ENCODE assay signal across 8 cellular contexts in genomic region chr17:41678907-41679739, GRCh38. TPM values are rescaled to one million over a fixed set of nuclear protein-coding genes. Genes with fewer than 3 reads are reported as not detected.
DNase-seq lines count a peak whose midpoint lies in the region; ATAC-seq and TF ChIP-seq lines count a peak whose summit lies in the region.

No MANE protein-coding gene starts in this region.

- peak overlapping the region; percentile 88 for H3K4me3 Mint-ChIP-seq in activated CD8-positive, alpha-beta memory T cell treated with anti-CD3 and anti-CD28 coated beads, Interleukin-2, amount 10 ng/mL, durations not matched to agents 7 days and 5 days

- CTCF ChIA-PET in activated CD8-positive, alpha-beta memory T cell treated with anti-CD3 and anti-CD28 coated beads, Interleukin-2, amount 10 ng/mL, durations not matched to agents 7 days and 5 days (lab: Charles Lee), result interaction anchor here (0.5 to 9.4 kb wide), 8 partner anchors 10 to 130 kb away, joined by 3 to 239 read pairs (median 12); partner anchors contain the start of gene EIF1

- ATAC-seq in GM21423 (IDR thresholded peaks at IDR 0.05; ENCODE audit: unreplicated experiment), result peak; percentile 61
- peak; percentile 89 for ATAC-seq in activated CD8-positive, alpha-beta memory T cell treated with anti-CD3 and anti-CD28 coated beads, Interleukin-2, amount 10 ng/mL, durations not matched to agents 7 days and 5 days
- no peak for ATAC-seq in HG03469 (IDR thresholded peaks at IDR 0.05; ENCODE audit: unreplicated experiment)
- ATAC-seq in GM18873 (IDR thresholded peaks at IDR 0.05; ENCODE audit: low FRiP score, unreplicated experiment), result no peak

- H3K9me3 Mint-ChIP-seq in activated CD8-positive, alpha-beta memory T cell treated with anti-CD3 and anti-CD28 coated beads, Interleukin-2, amount 10 ng/mL, durations not matched to agents 7 days and 5 days (ENCODE audit: low read depth), result peaks cover 2% of the 10 kb centered on the region

- no peaks in the 10 kb centered on the region for H3K27me3 Mint-ChIP-seq in activated CD8-positive, alpha-beta memory T cell treated with anti-CD3 and anti-CD28 coated beads, Interleukin-2, amount 10 ng/mL, durations not matched to agents 7 days and 5 days

- peaks cover 65% of the 10 kb centered on the region for H3K4me1 Mint-ChIP-seq in activated CD8-positive, alpha-beta memory T cell treated with anti-CD3 and anti-CD28 coated beads, Interleukin-2, amount 10 ng/mL, durations not matched to agents 7 days and 5 days

- peak; percentile 4 for TF ChIP-seq CTCF in fibroblast of villous mesenchyme (IDR thresholded peaks at IDR 0.05; ENCODE audit: insufficient read depth, low read depth, low read length)

- DNase-seq in CMK (ENCODE audit: low read depth), result peak; percentile 88
- peak; percentile 82 for DNase-seq in LHCN-M2 (ENCODE audit: low read depth)
- peak; percentile 93 for DNase-seq in activated CD8-positive, alpha-beta memory T cell treated with anti-CD3 and anti-CD28 coated beads, Interleukin-2, amount 10 ng/mL, durations not matched to agents 7 days and 5 days
- DNase-seq in fibroblast of villous mesenchyme (ENCODE audit: low read depth), result peak; percentile 53

- H3K27ac Mint-ChIP-seq in activated CD8-positive, alpha-beta memory T cell treated with anti-CD3 and anti-CD28 coated beads, Interleukin-2, amount 10 ng/mL, durations not matched to agents 7 days and 5 days, result peak overlapping the region; percentile 94

- H3K36me3 Mint-ChIP-seq in activated CD8-positive, alpha-beta memory T cell treated with anti-CD3 and anti-CD28 coated beads, Interleukin-2, amount 10 ng/mL, durations not matched to agents 7 days and 5 days, result peaks cover 9% of the 10 kb centered on the region

- peak overlapping the region in 20 of 21 experiments; percentile 60 to 95 (median 84) for H3K27ac ChIP-seq in skin epidermis

- peak overlapping the region; percentile 1 for H3K4me3 ChIP-seq in fibroblast of villous mesenchyme (ENCODE audit: low read depth, low read length)
- peak overlapping the region; percentile 2 to 29 (median 16) for H3K4me3 ChIP-seq in skin epidermis

RNA-seq across cellular contexts. Expression of gene EIF1, which starts 9.6 kb away (rescaled TPM):
- 56.9 and 63.7 TPM in 2 replicates for total RNA-seq in LHCN-M2 (2014; rRNA removed)
- 768 TPM for polyA plus RNA-seq in LHCN-M2 (2012)
- total RNA-seq in activated CD8-positive, alpha-beta memory T cell treated with anti-CD3 and anti-CD28 coated beads, Interleukin-2, amount 10 ng/mL, durations not matched to agents 7 days and 5 days, result 100 to 1,000 TPM; 593 to 900 TPM
- total RNA-seq in fibroblast of villous mesenchyme, result 82.5 and 85.5 TPM in 2 replicates

RNA-seq across cellular contexts. Expression of gene GAST, which starts 33.0 kb away (rescaled TPM):
- total RNA-seq in LHCN-M2 (2014; rRNA removed) (not detected in 2 replicates), fibroblast of villous mesenchyme (not detected in 2 replicates)
- polyA plus RNA-seq in LHCN-M2 (2012), result not detected
- total RNA-seq in activated CD8-positive, alpha-beta memory T cell treated with anti-CD3 and anti-CD28 coated beads, Interleukin-2, amount 10 ng/mL, durations not matched to agents 7 days and 5 days, result not detected

RNA-seq across cellular contexts. Expression of gene KRT17, which starts 54.7 kb away (rescaled TPM):
- total RNA-seq in LHCN-M2 (2014; rRNA removed), result 6.9 and 11.0 TPM in 2 replicates
- 9.4 TPM for polyA plus RNA-seq in LHCN-M2 (2012)
- under 1 TPM in 1 of 2 experiments, not detected in 1; 0.80 TPM for total RNA-seq in activated CD8-positive, alpha-beta memory T cell treated with anti-CD3 and anti-CD28 coated beads, Interleukin-2, amount 10 ng/mL, durations not matched to agents 7 days and 5 days
- 6.1 and 14.7 TPM in 2 replicates for total RNA-seq in fibroblast of villous mesenchyme

RNA-seq across cellular contexts. Expression of gene HAP1, which starts 55.3 kb away (rescaled TPM):
- under 0.01 TPM in 1 of 2 replicates, not detected in the other for total RNA-seq in LHCN-M2 (2014; rRNA removed)
- polyA plus RNA-seq in LHCN-M2 (2012), result 0.01 TPM
- total RNA-seq in activated CD8-positive, alpha-beta memory T cell treated with anti-CD3 and anti-CD28 coated beads, Interleukin-2, amount 10 ng/mL, durations not matched to agents 7 days and 5 days, result under 1 TPM; 0.15 to 0.19 TPM
- under 0.01 TPM in 2 replicates for total RNA-seq in fibroblast of villous mesenchyme

Comparison
In these comparisons a context has a peak if more than half of its experiments do, and no peak if none do; other contexts are left out.
1. ATAC-seq: peak in GM21423 (single experiment) and activated CD8-positive, alpha-beta memory T cell treated with anti-CD3 and anti-CD28 coated beads, Interleukin-2, amount 10 ng/mL, durations not matched to agents 7 days and 5 days (single experiment); none in HG03469 (single experiment) and GM18873 (single experiment).
2. Peak in every context shown above with its lines, with median percentiles within 50 percentile points of each other: DNase-seq.